In genomic region chr1:39238476-39238875, GRCh38 we compare ENCODE assay signal across 9 cellular contexts. TPM values are rescaled to one million over a fixed set of nuclear protein-coding genes. Genes with fewer than 3 reads are reported as not detected.
DNase-seq lines count a peak whose midpoint lies in the region; ATAC-seq, FAIRE-seq and TF ChIP-seq lines count a peak whose summit lies in the region.
"Had no signal": no experiment of that assay in that cellular context is flagged by ENCODE, and none has a peak within 500 bp of the region (broad histone marks: within the 10 kb centered on the region; RNA-seq: fewer than 3 reads in every experiment).

No MANE protein-coding gene starts in this region.

- no peaks in the 10 kb centered on the region for H3K9me2 ChIP-seq in OCI-LY7 (ENCODE audit: insufficient read depth, low read length)

- H3K9ac ChIP-seq in kidney (ENCODE audit: low read length in 2 of 2), result no peak overlapping the region

- H4K20me1 ChIP-seq in OCI-LY7 (ENCODE audit: insufficient read depth, low read length), result 0 out of 2 replicates have a peak, but pooled peaks cover 3% of the 10 kb centered on the region

- H3K4me2 ChIP-seq in OCI-LY7 (ENCODE audit: low read length), result no peak overlapping the region

- peaks cover 0 to 30% (median 4%) of the 10 kb centered on the region in 9 donors for H3K36me3 ChIP-seq in heart left ventricle
- no peaks in the 10 kb centered on the region for H3K36me3 ChIP-seq in kidney (ENCODE audit: control insufficient read depth in 1 of 2, insufficient read depth in 2 of 2, low read length in 2 of 2)
- H3K36me3 ChIP-seq in OCI-LY7 (ENCODE audit: insufficient read depth, low read length), result peaks cover 78% of the 10 kb centered on the region

- no TSS peak for BruUV-seq in OCI-LY7 (replicated peaks; lab: Mats Ljungman, UMichigan)

- POLR2A ChIA-PET in OCI-LY7 (lab: Charles Lee), result interaction anchor here (0.6 to 2.9 kb wide), 9 partner anchors 9 to 1304 kb away, joined by 3 to 8 read pairs (median 4); no protein-coding TSS in a partner anchor

- H3K9me3 ChIP-seq in heart left ventricle (no peaks in the 10 kb centered on the region), kidney (ENCODE audit: control insufficient read depth in 1 of 2, low read length in 2 of 2) (no peaks in the 10 kb centered on the region), OCI-LY7 (ENCODE audit: low read length) (no peaks in the 10 kb centered on the region)

- H3K4me3 ChIP-seq in heart left ventricle (no peak overlapping the region), kidney (ENCODE audit: low read length in 2 of 2) (no peak overlapping the region), OCI-LY7 (ENCODE audit: low read depth, low read length, poor library complexity, severe bottlenecking) (no peak overlapping the region)

- intact Hi-C loops in heart left ventricle (cut with DNase I), result no loop called here
- intact Hi-C loops in kidney (cut with DNase I), result no loop called here
- intact Hi-C loops in OCI-LY7 (cut with micrococcal nuclease; ENCODE audit: unreplicated experiment), result no loop called here

- peak; percentile 45 to 90 (median 84) for ATAC-seq in heart left ventricle
- ATAC-seq in GM18511 (IDR thresholded peaks at IDR 0.05; ENCODE audit: unreplicated experiment), result no peak

- no peaks in the 10 kb centered on the region for H3K27me3 ChIP-seq in heart left ventricle

- H3K27ac ChIP-seq in angular gyrus (ENCODE audit: low read depth, low read length) (peak overlapping the region; percentile 70), heart left ventricle (peak overlapping the region in 8 of 12 donors; percentile 1 to 38 (median 30)), kidney (ENCODE audit: low read depth in 2 of 2, low read length in 2 of 2) (no peak overlapping the region), OCI-LY7 (ENCODE audit: low read depth, low read length, poor library complexity, severe bottlenecking) (no peak overlapping the region)

- CTCF ChIA-PET in OCI-LY7 (lab: Charles Lee; ENCODE audit: unreplicated experiment), result no interaction called here

- no peak overlapping the region for H2AFZ ChIP-seq in OCI-LY7 (ENCODE audit: low read length)

- peaks cover 21% of the 10 kb centered on the region for H3K79me2 ChIP-seq in OCI-LY7 (ENCODE audit: insufficient read depth, low read depth, low read length)

- WGBS in heart left ventricle, 4 donors, result 0 to 13% (median 4%) methylated on average over 1 of the region's 1 CpG

- FAIRE-seq in kidney (lab: Jason Lieb, UNC), result no peak
- FAIRE-seq: A204.1 had no signal

- H3K4me1 ChIP-seq in heart left ventricle (peaks cover 0 to 46% (median 24%) of the 10 kb centered on the region in 12 donors), kidney (ENCODE audit: control insufficient read depth in 1 of 2, insufficient read depth in 1 of 2, low read depth in 1 of 2, low read length in 2 of 2) (peaks cover 0 to 4% of the 10 kb centered on the region in 2 donors), OCI-LY7 (ENCODE audit: insufficient read depth, low read length, poor library complexity, severe bottlenecking) (peaks cover 11% of the 10 kb centered on the region)

- peak; percentile 4 for DNase-seq in NCI-H2196 (lab: John Stamatoyannopoulos, UW; ENCODE audit: unreplicated experiment)
- no peak for DNase-seq in NCI-H2196 treated with DMSO at 0.1 percent for 48 hours (lab: John Stamatoyannopoulos, UW; ENCODE audit: unreplicated experiment)
- DNase-seq in heart left ventricle, result peak in 4 of 5 donors; percentile 52 to 70 (median 61)
- DNase-seq in smooth muscle cell of the brain vasculature (ENCODE audit: low read depth, low spot score), result peak; percentile 56
- no peak for DNase-seq in kidney
- no peak for DNase-seq in OCI-LY7 (ENCODE audit: low spot score)

- no peak for TF ChIP-seq POLR2A in heart left ventricle (IDR thresholded peaks at IDR 0.05)

- TF ChIP-seq CTCF in heart left ventricle (IDR thresholded peaks at IDR 0.05) (no peak), kidney (IDR thresholded peaks at IDR 0.05; ENCODE audit: borderline replicate concordance, extremely low read depth, insufficient read depth) (no peak), OCI-LY7 (conservative IDR thresholded peaks at IDR 0.05; ENCODE audit: low read length) (no peak)

RNA-seq across cellular contexts. Expression of gene MACF1, which starts 34.0 kb away (rescaled TPM):
- total RNA-seq in heart left ventricle (100 to 1,000 TPM; 183 to 436 (median 290) TPM), kidney (387 TPM), OCI-LY7 (2022) (220 and 236 TPM in 2 replicates)
- polyA plus RNA-seq in heart left ventricle (100 to 1,000 TPM; 102 to 120 TPM), kidney (ENCODE audit: insufficient read depth, low read depth, low replicate concordance) (65.7 TPM)
- 211 and 235 TPM in 2 replicates for total RNA-seq in OCI-LY7 (2014; rRNA removed; shearing (Covaris generic))

Comparison
In these comparisons a context has a peak if more than half of its experiments do, and no peak if none do; other contexts are left out.
1. DNase-seq: peak in NCI-H2196 (single experiment), heart left ventricle (4 of 5) and smooth muscle cell of the brain vasculature (single experiment); none in NCI-H2196 treated with DMSO at 0.1 percent for 48 hours (single experiment), kidney (single experiment) and OCI-LY7 (single experiment).
2. H3K27ac ChIP-seq: peak in angular gyrus (single experiment) and heart left ventricle (8 of 12); none in kidney (0 of 2) and OCI-LY7 (single experiment).